9 cellular contexts compared by ENCODE assay signal in the genomic region with DNA sequence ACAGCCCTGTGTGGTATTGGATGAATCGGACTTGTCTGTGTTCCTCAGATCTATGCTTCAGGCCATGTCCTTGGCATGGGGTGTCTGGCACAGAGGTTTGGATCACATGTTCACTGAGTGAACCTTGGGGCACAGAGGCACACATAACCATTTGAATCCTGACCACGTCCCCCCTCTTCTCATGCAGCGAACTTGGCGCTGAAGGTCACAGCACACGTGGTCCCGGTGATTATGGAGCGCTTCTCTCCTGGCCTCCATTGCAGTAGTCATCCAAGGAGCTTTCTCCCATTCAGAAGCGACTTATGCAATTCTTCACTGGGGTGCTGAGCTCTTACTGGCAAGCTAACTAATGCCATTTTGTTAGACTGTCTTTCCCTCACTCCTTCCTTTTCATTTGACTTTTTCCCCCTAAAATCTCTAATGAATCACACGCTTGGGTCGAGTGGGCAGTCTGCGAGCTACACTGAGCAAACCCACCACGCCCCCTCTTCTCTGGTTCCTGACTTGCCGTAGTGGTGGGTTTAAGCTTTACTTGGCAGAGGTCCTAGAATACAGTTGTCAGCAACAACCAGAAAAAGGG. TPM values are rescaled to one million over a fixed set of nuclear protein-coding genes. Genes with fewer than 3 reads are reported as not detected.
DNase-seq lines count a peak whose midpoint lies in the region; ATAC-seq, FAIRE-seq and TF ChIP-seq lines count a peak whose summit lies in the region.
"Had no signal": no experiment of that assay in that cellular context is flagged by ENCODE, and none has a peak within 500 bp of the region (broad histone marks: within the 10 kb centered on the region; RNA-seq: fewer than 3 reads in every experiment).

No MANE protein-coding gene starts in this region.

- peaks cover 4% of the 10 kb centered on the region for H3K9me3 Mint-ChIP-seq in activated CD8-positive, alpha-beta memory T cell treated with anti-CD3 and anti-CD28 coated beads, Interleukin-2, amount 10 ng/mL, durations not matched to agents 7 days and 5 days (ENCODE audit: low read depth)
- no peaks in the 10 kb centered on the region for H3K9me3 Mint-ChIP-seq in activated naive CD8-positive, alpha-beta T cell treated with anti-CD3 and anti-CD28 coated beads, Interleukin-2, amount 10 ng/mL, durations not matched to agents 7 days and 5 days
- H3K9me3 Mint-ChIP-seq in type B pancreatic cell: peaks cover 8% of the 10 kb centered on the region

- H3K4me1 Mint-ChIP-seq in activated CD8-positive, alpha-beta memory T cell treated with anti-CD3 and anti-CD28 coated beads, Interleukin-2, amount 10 ng/mL, durations not matched to agents 7 days and 5 days: no peaks in the 10 kb centered on the region
- H3K4me1 Mint-ChIP-seq in activated naive CD8-positive, alpha-beta T cell treated with anti-CD3 and anti-CD28 coated beads, Interleukin-2, amount 10 ng/mL, durations not matched to agents 7 days and 5 days: no peaks in the 10 kb centered on the region
- H3K4me1 Mint-ChIP-seq in type B pancreatic cell (ENCODE audit: unreplicated experiment): peaks cover 16% of the 10 kb centered on the region

- POLR2A ChIA-PET in activated naive CD8-positive, alpha-beta T cell treated with anti-CD3 and anti-CD28 coated beads, Interleukin-2, amount 10 ng/mL, durations not matched to agents 7 days and 5 days (lab: Charles Lee): no interaction called here

- TF ChIP-seq CTCF in type B pancreatic cell (conservative IDR thresholded peaks at IDR 0.05): no peak

- no peak for ATAC-seq in activated CD8-positive, alpha-beta memory T cell treated with anti-CD3 and anti-CD28 coated beads, Interleukin-2, amount 10 ng/mL, durations not matched to agents 7 days and 5 days
- no peak for ATAC-seq in activated naive CD8-positive, alpha-beta T cell treated with anti-CD3 and anti-CD28 coated beads, Interleukin-2, amount 10 ng/mL, durations not matched to agents 7 days and 5 days (ENCODE audit: low read depth)
- ATAC-seq in left cardiac atrium: peak; percentile 38 to 77

- peaks cover 16% of the 10 kb centered on the region for H3K27me3 Mint-ChIP-seq in activated CD8-positive, alpha-beta memory T cell treated with anti-CD3 and anti-CD28 coated beads, Interleukin-2, amount 10 ng/mL, durations not matched to agents 7 days and 5 days
- H3K27me3 Mint-ChIP-seq in activated naive CD8-positive, alpha-beta T cell treated with anti-CD3 and anti-CD28 coated beads, Interleukin-2, amount 10 ng/mL, durations not matched to agents 7 days and 5 days: peaks cover 11% of the 10 kb centered on the region
- peaks cover 16% of the 10 kb centered on the region for H3K27me3 Mint-ChIP-seq in type B pancreatic cell

- intact Hi-C loops in left cardiac atrium (cut with DNase I): no loop called here

- no peaks in the 10 kb centered on the region for H3K36me3 Mint-ChIP-seq in activated CD8-positive, alpha-beta memory T cell treated with anti-CD3 and anti-CD28 coated beads, Interleukin-2, amount 10 ng/mL, durations not matched to agents 7 days and 5 days
- no peaks in the 10 kb centered on the region for H3K36me3 Mint-ChIP-seq in activated naive CD8-positive, alpha-beta T cell treated with anti-CD3 and anti-CD28 coated beads, Interleukin-2, amount 10 ng/mL, durations not matched to agents 7 days and 5 days
- H3K36me3 Mint-ChIP-seq in type B pancreatic cell: no peaks in the 10 kb centered on the region

- CTCF ChIA-PET in activated CD8-positive, alpha-beta memory T cell treated with anti-CD3 and anti-CD28 coated beads, Interleukin-2, amount 10 ng/mL, durations not matched to agents 7 days and 5 days (lab: Charles Lee): no interaction called here

- DNase-seq in activated CD8-positive, alpha-beta memory T cell treated with anti-CD3 and anti-CD28 coated beads, Interleukin-2, amount 10 ng/mL, durations not matched to agents 7 days and 5 days: peak; percentile 15
- no peak for DNase-seq in activated CD8-positive, alpha-beta memory T cell treated with anti-CD3 and anti-CD28 coated beads, Interleukin-2, amount 50 U/mL, for 48 hours
- no peak for DNase-seq in activated naive CD8-positive, alpha-beta T cell treated with anti-CD3 and anti-CD28 coated beads, Interleukin-2, amount 10 ng/mL, durations not matched to agents 7 days and 5 days
- DNase-seq in left cardiac atrium (no peak), type B pancreatic cell (ENCODE audit: extremely low spot score, unreplicated experiment) (no peak), RCC 7860 (ENCODE audit: low spot score) (no peak)
- DNase-seq in activated naive CD4-positive, alpha-beta T cell treated with Interleukin-2 at 50 U/mL for 16 hours: no peak
- no peak for DNase-seq in activated CD4-positive, alpha-beta T cell treated with anti-CD3 and anti-CD28 coated beads, Interleukin-2, amount 50 U/mL, for 4 hours
- DNase-seq: HCEC 1CT had no signal

- H3K4me3 Mint-ChIP-seq in activated CD8-positive, alpha-beta memory T cell treated with anti-CD3 and anti-CD28 coated beads, Interleukin-2, amount 10 ng/mL, durations not matched to agents 7 days and 5 days: no peak overlapping the region
- H3K4me3 Mint-ChIP-seq in activated naive CD8-positive, alpha-beta T cell treated with anti-CD3 and anti-CD28 coated beads, Interleukin-2, amount 10 ng/mL, durations not matched to agents 7 days and 5 days: no peak overlapping the region
- peak overlapping the region; percentile 53 for H3K4me3 Mint-ChIP-seq in type B pancreatic cell

- FAIRE-seq in RCC 7860 (lab: Jason Lieb, UNC): no peak

- H3K27ac Mint-ChIP-seq in activated CD8-positive, alpha-beta memory T cell treated with anti-CD3 and anti-CD28 coated beads, Interleukin-2, amount 10 ng/mL, durations not matched to agents 7 days and 5 days: no peak overlapping the region
- peak overlapping the region; percentile 57 for H3K27ac Mint-ChIP-seq in activated naive CD8-positive, alpha-beta T cell treated with anti-CD3 and anti-CD28 coated beads, Interleukin-2, amount 10 ng/mL, durations not matched to agents 7 days and 5 days
- peak overlapping the region; percentile 45 for H3K27ac Mint-ChIP-seq in type B pancreatic cell

RNA-seq across cellular contexts. Expression of a gene that starts 59.4 kb away (rescaled TPM):
- total RNA-seq in activated CD8-positive, alpha-beta memory T cell treated with anti-CD3 and anti-CD28 coated beads, Interleukin-2, amount 10 ng/mL, durations not matched to agents 7 days and 5 days: not detected
- not detected for total RNA-seq in activated naive CD8-positive, alpha-beta T cell treated with anti-CD3 and anti-CD28 coated beads, Interleukin-2, amount 10 ng/mL, durations not matched to agents 7 days and 5 days
- total RNA-seq in left cardiac atrium: under 1 TPM in 1 of 2 donors, not detected in 1; 0.15 TPM
- total RNA-seq in type B pancreatic cell (ENCODE audit: low replicate concordance): 0.29 TPM in 1 of 2 replicates, not detected in the other

Comparison
In these comparisons a context has a peak if more than half of its experiments do, and no peak if none do; other contexts are left out.
1. ATAC-seq: peak in left cardiac atrium (2 of 2); none in activated CD8-positive, alpha-beta memory T cell treated with anti-CD3 and anti-CD28 coated beads, Interleukin-2, amount 10 ng/mL, durations not matched to agents 7 days and 5 days (single experiment) and activated naive CD8-positive, alpha-beta T cell treated with anti-CD3 and anti-CD28 coated beads, Interleukin-2, amount 10 ng/mL, durations not matched to agents 7 days and 5 days (single experiment).